Comparison of ENCODE assay signal across 18 cellular contexts in genomic region chr14:93015505-93015904, GRCh38.
"Had no signal": no experiment of that assay in that cellular context is flagged by ENCODE, and none has a peak within 500 bp of the region (broad histone marks: within the 10 kb centered on the region; RNA-seq: fewer than 3 reads in every experiment).

No MANE protein-coding gene starts in this region.

- H3K27me3 ChIP-seq: right lobe of liver, upper lobe of right lung had no signal

- H3K27ac ChIP-seq: right lobe of liver, upper lobe of right lung, VCaP had no signal

- H3K9me3 ChIP-seq: mucosa of descending colon, right lobe of liver, upper lobe of right lung had no signal

- H3K4me3 ChIP-seq: mucosa of descending colon, right lobe of liver, smooth muscle cell, upper lobe of right lung had no signal

- ATAC-seq: activated CD8-positive, alpha-beta T cell treated with anti-CD3 and anti-CD28 coated beads, Interleukin-2, amount 10 ng/mL, durations not matched to agents 7 days and 5 days; mucosa of descending colon; right lobe of liver had no signal

- H3K4me2 ChIP-seq: smooth muscle cell had no signal

- DNase-seq: activated CD4-positive, alpha-beta T cell treated with anti-CD3 and anti-CD28 coated beads for 1 hour; activated CD4-positive, alpha-beta T cell treated with anti-CD3 and anti-CD28 coated beads, Interleukin-2, amount 50 U/mL, for 1 hour; activated CD8-positive, alpha-beta T cell treated with anti-CD3 and anti-CD28 coated beads, Interleukin-2, amount 10 ng/mL, durations not matched to agents 7 days and 5 days; activated gamma-delta T cell treated with Interleukin-2 at 50 U/mL for 16 hours; anterior cingulate cortex; dermis blood vessel endothelial cell; effector memory CD4-positive, alpha-beta T cell; foreskin melanocyte; glutamatergic neuron; hippocampal formation; mucosa of descending colon; nephron progenitor cell; right lobe of liver; stimulated activated CD4-positive, alpha-beta T cell treated with anti-CD3 and anti-CD28 coated beads, Interleukin-15, amount 100 ng/mL, for 24 hours; stimulated activated naive CD4-positive, alpha-beta T cell; upper lobe of right lung had no signal

- H3K36me3 ChIP-seq: right lobe of liver had no signal
